In genomic region chr7:37920619-37921339, GRCh38 we compare ENCODE assay signal across 8 cellular contexts. TPM values are rescaled to one million over a fixed set of nuclear protein-coding genes. Genes with fewer than 3 reads are reported as not detected.
A peak's percentile ranks its signal among the peaks of the same experiment; 100 is the strongest.
DNase-seq lines count a peak whose midpoint lies in the region; ATAC-seq and TF ChIP-seq lines count a peak whose summit lies in the region.

TSS of gene EPDR1 (plus strand) at chr7:37920640. CDS start at chr7:37920940, 300 bp downstream.

- no peak within 1 kb of the TSS for H3K4me3 Mint-ChIP-seq in MCF 10A (ENCODE audit: unreplicated experiment)
- peak within 1 kb of the TSS; percentile 62 for H3K4me3 Mint-ChIP-seq in activated CD8-positive, alpha-beta memory T cell treated with anti-CD3 and anti-CD28 coated beads, Interleukin-2, amount 10 ng/mL, durations not matched to agents 7 days and 5 days
- peak within 1 kb of the TSS; percentile 92 for H3K4me3 Mint-ChIP-seq in neural crest cell

- H3K27me3 ChIP-seq in breast epithelium (peaks cover 0 to 8% of the 10 kb centered on the region in 2 donors), gastroesophageal sphincter (peaks cover 31% of the 10 kb centered on the region)

- intact Hi-C loops in breast epithelium (cut with DNase I; ENCODE audit: low total_unique reads) (no loop called here), MCF 10A (cut with micrococcal nuclease) (no loop called here)

- no peaks in the 10 kb centered on the region for H3K4me1 ChIP-seq in breast epithelium
- H3K4me1 ChIP-seq in gastroesophageal sphincter, result peaks cover 0 to 49% (median 5%) of the 10 kb centered on the region in 3 donors

- H3K36me3 Mint-ChIP-seq in MCF 10A (ENCODE audit: insufficient read depth, unreplicated experiment) (no peaks in the 10 kb centered on the region), neural crest cell (ENCODE audit: low read depth) (no peaks in the 10 kb centered on the region)
- H3K36me3 Mint-ChIP-seq in activated CD8-positive, alpha-beta memory T cell treated with anti-CD3 and anti-CD28 coated beads, Interleukin-2, amount 10 ng/mL, durations not matched to agents 7 days and 5 days, result no peaks in the 10 kb centered on the region

- CTCF ChIA-PET in MCF 10A (lab: Yijun Ruan, JAX), result interaction anchor here (0.8 to 1.7 kb wide), 3 partner anchors 19 to 299 kb away, joined by 3 to 9 read pairs (median 3); no protein-coding TSS in a partner anchor
- CTCF ChIA-PET in activated CD8-positive, alpha-beta memory T cell treated with anti-CD3 and anti-CD28 coated beads, Interleukin-2, amount 10 ng/mL, durations not matched to agents 7 days and 5 days (lab: Charles Lee), result interaction anchor here (1.9 kb wide), 1 partner anchor 20 kb away, joined by 6 read pairs; no protein-coding TSS in a partner anchor

- H3K36me3 ChIP-seq in breast epithelium (no peaks in the 10 kb centered on the region), gastroesophageal sphincter (no peaks in the 10 kb centered on the region)

- no peak for TF ChIP-seq POLR2A in breast epithelium (IDR thresholded peaks at IDR 0.05)
- TF ChIP-seq POLR2A in gastroesophageal sphincter (IDR thresholded peaks at IDR 0.05), result peak in 1 of 2 donors; percentile 29

- WGBS in gastroesophageal sphincter (ENCODE audit: low coverage in 1 of 2), 2 donors, result no CpG with 5 or more reads among the region's 62 CpGs

- H3K27ac ChIP-seq in breast epithelium, result peak within 1 kb of the TSS; percentile 56 to 85
- H3K27ac ChIP-seq in gastroesophageal sphincter, result peak within 1 kb of the TSS; percentile 65 to 86 (median 84)

- H3K27ac Mint-ChIP-seq in MCF 10A (ENCODE audit: low read depth, unreplicated experiment) (no peak within 1 kb of the TSS), neural crest cell (ENCODE audit: unreplicated experiment) (peak within 1 kb of the TSS; percentile 54)
- H3K27ac Mint-ChIP-seq in activated CD8-positive, alpha-beta memory T cell treated with anti-CD3 and anti-CD28 coated beads, Interleukin-2, amount 10 ng/mL, durations not matched to agents 7 days and 5 days, result no peak within 1 kb of the TSS

- H3K9me3 Mint-ChIP-seq in MCF 10A (ENCODE audit: unreplicated experiment) (peaks cover 7% of the 10 kb centered on the region), neural crest cell (no peaks in the 10 kb centered on the region)
- no peaks in the 10 kb centered on the region for H3K9me3 Mint-ChIP-seq in activated CD8-positive, alpha-beta memory T cell treated with anti-CD3 and anti-CD28 coated beads, Interleukin-2, amount 10 ng/mL, durations not matched to agents 7 days and 5 days (ENCODE audit: low read depth)

- no peak for TF ChIP-seq EP300 in gastroesophageal sphincter (IDR thresholded peaks at IDR 0.05)

- peaks cover 0 to 5% of the 10 kb centered on the region in 2 donors for H3K9me3 ChIP-seq in breast epithelium
- peaks cover 0 to 7% (median 0%) of the 10 kb centered on the region in 3 donors for H3K9me3 ChIP-seq in gastroesophageal sphincter

- H3K4me1 Mint-ChIP-seq in MCF 10A (ENCODE audit: insufficient read depth, unreplicated experiment), result no peaks in the 10 kb centered on the region
- H3K4me1 Mint-ChIP-seq in activated CD8-positive, alpha-beta memory T cell treated with anti-CD3 and anti-CD28 coated beads, Interleukin-2, amount 10 ng/mL, durations not matched to agents 7 days and 5 days, result peaks cover 18% of the 10 kb centered on the region
- H3K4me1 Mint-ChIP-seq in neural crest cell, result peaks cover 18% of the 10 kb centered on the region

- DNase-seq in breast epithelium (ENCODE audit: low spot score in 2 of 2) (peak in 1 of 2 donors; percentile 23), MCF 10A (ENCODE audit: unreplicated experiment) (no peak), NCI-H128 (lab: John Stamatoyannopoulos, UW; ENCODE audit: unreplicated experiment) (peak; percentile 35), neural crest cell (ENCODE audit: low read depth, low spot score) (peak; percentile 36), NCI-H187 treated with DMSO at 0.1 percent for 48 hours (lab: John Stamatoyannopoulos, UW) (no peak)
- DNase-seq in activated CD8-positive, alpha-beta memory T cell treated with anti-CD3 and anti-CD28 coated beads, Interleukin-2, amount 10 ng/mL, durations not matched to agents 7 days and 5 days, result peak; percentile 54

- H3K27me3 Mint-ChIP-seq in MCF 10A (ENCODE audit: insufficient read depth, unreplicated experiment) (peaks cover 40% of the 10 kb centered on the region), neural crest cell (ENCODE audit: low read depth) (peaks cover 57% of the 10 kb centered on the region)
- H3K27me3 Mint-ChIP-seq in activated CD8-positive, alpha-beta memory T cell treated with anti-CD3 and anti-CD28 coated beads, Interleukin-2, amount 10 ng/mL, durations not matched to agents 7 days and 5 days, result peaks cover 64% of the 10 kb centered on the region

- POLR2A ChIA-PET in MCF 10A (lab: Yijun Ruan, JAX), result no interaction called here

- ATAC-seq in HG02642 (IDR thresholded peaks at IDR 0.05; ENCODE audit: poor library complexity, unreplicated experiment), result peak; percentile 50
- peak; percentile 48 for ATAC-seq in activated CD8-positive, alpha-beta memory T cell treated with anti-CD3 and anti-CD28 coated beads, Interleukin-2, amount 10 ng/mL, durations not matched to agents 7 days and 5 days
- peak; percentile 46 for ATAC-seq in gastroesophageal sphincter

- H3K4me3 ChIP-seq in breast epithelium, result peak within 1 kb of the TSS; percentile 66 to 70 (median 70)
- peak within 1 kb of the TSS; percentile 77 to 82 for H3K4me3 ChIP-seq in gastroesophageal sphincter

- no TSS peak for BruUV-seq in MCF 10A (replicated peaks; lab: Mats Ljungman, UMichigan)

- peak in 1 of 3 donors; percentile 33 for TF ChIP-seq CTCF in breast epithelium (IDR thresholded peaks at IDR 0.05)
- TF ChIP-seq CTCF in MCF 10A (IDR thresholded peaks at IDR 0.05; ENCODE audit: unreplicated experiment), result no peak
- TF ChIP-seq CTCF in gastroesophageal sphincter (IDR thresholded peaks at IDR 0.05), result peak in 3 of 4 experiments; percentile 1 to 44 (median 34)
- TF ChIP-seq CTCF in neural crest cell (conservative IDR thresholded peaks at IDR 0.05), result peak; percentile 13

RNA-seq across cellular contexts. Expression of gene EPDR1, which starts in this region (rescaled TPM):
- total RNA-seq in breast epithelium (10 to 100 TPM in 2 of 3 donors, 1 to 10 TPM in 1; 8.2 to 37.8 (median 13.1) TPM), MCF 10A (2022) (not detected in 2 replicates), gastroesophageal sphincter (10 to 100 TPM; 14.3 to 43.8 (median 19.0) TPM), neural crest cell (3.7 and 4.1 TPM in 2 replicates)
- 1 to 10 TPM in 1 of 2 experiments, under 1 TPM in 1; 0.93 to 1.1 TPM for total RNA-seq in activated CD8-positive, alpha-beta memory T cell treated with anti-CD3 and anti-CD28 coated beads, Interleukin-2, amount 10 ng/mL, durations not matched to agents 7 days and 5 days

Comparison
In these comparisons a context has a peak if more than half of its experiments do, and no peak if none do; other contexts are left out.
1. DNase-seq: peak in NCI-H128 (single experiment), activated CD8-positive, alpha-beta memory T cell treated with anti-CD3 and anti-CD28 coated beads, Interleukin-2, amount 10 ng/mL, durations not matched to agents 7 days and 5 days (single experiment) and neural crest cell (single experiment); none in MCF 10A (single experiment) and NCI-H187 treated with DMSO at 0.1 percent for 48 hours (single experiment).
2. Peak in every context shown above with its lines, with median percentiles within 50 percentile points of each other: ATAC-seq.